In genomic region chr17:4839965-4840892, GRCh38 we compare ENCODE assay signal across 2 cellular contexts.
A peak's percentile ranks its signal among the peaks of the same experiment; 100 is the strongest.
TF ChIP-seq lines count a peak whose summit lies in the region.

No MANE protein-coding gene starts in this region.

TF ChIP-seq in HEK293T, 16 proteins besides CTCF, POLR2A, EP300 and RAD21:
- TF ChIP-seq PKNOX1 (IDR thresholded peaks at IDR 0.05), result peak; percentile 60
- no peak for TF ChIP-seq L3MBTL2 (conservative IDR thresholded peaks at IDR 0.05)

TF ChIP-seq in SK-N-SH, 30 proteins besides CTCF, POLR2A, EP300 and RAD21:
- TF ChIP-seq REST (IDR thresholded peaks at IDR 0.05; ENCODE audit: low read depth, low read length), result no peak
- TF ChIP-seq JUND (IDR thresholded peaks at IDR 0.05), result no peak
- no peak for TF ChIP-seq FOXM1 (IDR thresholded peaks at IDR 0.05; ENCODE audit: low read depth)
- no peak for TF ChIP-seq MEF2A (IDR thresholded peaks at IDR 0.05; ENCODE audit: borderline replicate concordance, low read depth)
- no peak for TF ChIP-seq USF2 (IDR thresholded peaks at IDR 0.05; ENCODE audit: borderline replicate concordance, low read depth, low read length)
- no peak for TF ChIP-seq MAX (IDR thresholded peaks at IDR 0.05; ENCODE audit: low read depth)
- no peak for TF ChIP-seq TEAD4 (IDR thresholded peaks at IDR 0.05; ENCODE audit: borderline replicate concordance, insufficient read depth)
- TF ChIP-seq RXRA (IDR thresholded peaks at IDR 0.05; ENCODE audit: borderline replicate concordance, low read depth), result no peak
- no peak for TF ChIP-seq EZH2phosphoT487 (IDR thresholded peaks at IDR 0.05; ENCODE audit: borderline replicate concordance, low read depth)
- no peak for TF ChIP-seq MXI1 (IDR thresholded peaks at IDR 0.05; ENCODE audit: low read depth, low read length)
- TF ChIP-seq SMC3 (IDR thresholded peaks at IDR 0.05; ENCODE audit: low read depth, low read length), result no peak
- TF ChIP-seq TCF12 (IDR thresholded peaks at IDR 0.05), result no peak
- TF ChIP-seq TAF1 (IDR thresholded peaks at IDR 0.05; ENCODE audit: borderline replicate concordance, low read depth, low read length), result no peak
- TF ChIP-seq CHD2 (IDR thresholded peaks at IDR 0.05; ENCODE audit: low read length, partially characterized antibody), result no peak
- TF ChIP-seq PBX3 (IDR thresholded peaks at IDR 0.05), result no peak
- TF ChIP-seq RCOR1 (IDR thresholded peaks at IDR 0.05; ENCODE audit: low read length), result no peak
- TF ChIP-seq USF1 (IDR thresholded peaks at IDR 0.05; ENCODE audit: borderline replicate concordance, low read depth), result no peak
- no peak for TF ChIP-seq YY1 (IDR thresholded peaks at IDR 0.05; ENCODE audit: low read depth)
- no peak for TF ChIP-seq FOXJ3 (CRISPR knock-in tag; IDR thresholded peaks at IDR 0.05)
